In the genomic region with DNA sequence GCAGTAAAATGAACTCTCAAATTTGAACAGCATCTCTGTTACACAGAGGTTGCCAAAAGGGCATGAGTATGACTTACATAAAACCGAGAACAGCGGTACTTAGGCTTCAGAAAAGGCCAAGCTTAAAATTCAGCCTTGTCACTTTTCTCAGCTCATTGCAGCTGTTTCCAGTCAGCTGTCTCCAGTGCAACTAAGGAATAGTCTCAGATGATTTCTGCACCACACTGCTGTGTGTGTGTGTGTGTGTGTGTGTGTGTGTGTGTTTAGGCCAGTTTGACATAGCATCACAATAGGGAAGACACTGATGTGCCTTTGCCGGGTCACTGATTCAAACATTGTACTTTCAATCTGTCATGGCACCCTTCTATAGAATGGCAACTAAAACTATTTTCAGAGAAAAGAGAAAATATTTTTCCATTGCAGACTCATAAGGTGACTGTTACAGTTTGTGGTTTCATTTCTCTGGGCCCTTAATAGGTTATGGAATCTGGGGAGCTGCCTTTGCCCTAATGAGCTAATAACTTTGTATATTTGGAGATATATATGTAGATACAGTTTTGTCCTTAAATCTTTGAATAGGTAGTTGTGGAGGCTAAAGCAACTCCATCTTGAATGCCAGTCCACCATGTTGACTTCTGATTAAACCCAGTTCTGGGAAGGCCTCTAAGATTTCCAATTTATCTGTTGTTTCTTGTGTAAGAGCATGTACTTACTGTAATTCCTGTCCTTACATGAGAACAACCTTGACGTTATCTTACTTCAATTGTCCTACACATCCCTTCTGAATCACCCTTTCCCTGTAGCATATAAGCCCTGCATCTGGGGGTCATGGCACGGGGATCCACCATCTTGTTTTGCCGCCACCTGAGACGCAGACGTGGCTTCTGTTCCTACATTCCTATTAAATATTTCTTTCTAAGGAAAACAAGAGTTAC, we compare ENCODE assay signal across 1 cellular context.
TF ChIP-seq lines count a peak whose summit lies in the region.

No MANE protein-coding gene starts in this region.

TF ChIP-seq in SK-N-SH, 30 proteins besides CTCF, POLR2A, EP300 and RAD21:
- no peak for TF ChIP-seq TAF1 (IDR thresholded peaks at IDR 0.05; ENCODE audit: borderline replicate concordance, low read depth, low read length)
- no peak for TF ChIP-seq RFX5 (IDR thresholded peaks at IDR 0.05; ENCODE audit: low read length)
- no peak for TF ChIP-seq MEF2A (IDR thresholded peaks at IDR 0.05; ENCODE audit: borderline replicate concordance, low read depth)
- TF ChIP-seq, protein P1, sequence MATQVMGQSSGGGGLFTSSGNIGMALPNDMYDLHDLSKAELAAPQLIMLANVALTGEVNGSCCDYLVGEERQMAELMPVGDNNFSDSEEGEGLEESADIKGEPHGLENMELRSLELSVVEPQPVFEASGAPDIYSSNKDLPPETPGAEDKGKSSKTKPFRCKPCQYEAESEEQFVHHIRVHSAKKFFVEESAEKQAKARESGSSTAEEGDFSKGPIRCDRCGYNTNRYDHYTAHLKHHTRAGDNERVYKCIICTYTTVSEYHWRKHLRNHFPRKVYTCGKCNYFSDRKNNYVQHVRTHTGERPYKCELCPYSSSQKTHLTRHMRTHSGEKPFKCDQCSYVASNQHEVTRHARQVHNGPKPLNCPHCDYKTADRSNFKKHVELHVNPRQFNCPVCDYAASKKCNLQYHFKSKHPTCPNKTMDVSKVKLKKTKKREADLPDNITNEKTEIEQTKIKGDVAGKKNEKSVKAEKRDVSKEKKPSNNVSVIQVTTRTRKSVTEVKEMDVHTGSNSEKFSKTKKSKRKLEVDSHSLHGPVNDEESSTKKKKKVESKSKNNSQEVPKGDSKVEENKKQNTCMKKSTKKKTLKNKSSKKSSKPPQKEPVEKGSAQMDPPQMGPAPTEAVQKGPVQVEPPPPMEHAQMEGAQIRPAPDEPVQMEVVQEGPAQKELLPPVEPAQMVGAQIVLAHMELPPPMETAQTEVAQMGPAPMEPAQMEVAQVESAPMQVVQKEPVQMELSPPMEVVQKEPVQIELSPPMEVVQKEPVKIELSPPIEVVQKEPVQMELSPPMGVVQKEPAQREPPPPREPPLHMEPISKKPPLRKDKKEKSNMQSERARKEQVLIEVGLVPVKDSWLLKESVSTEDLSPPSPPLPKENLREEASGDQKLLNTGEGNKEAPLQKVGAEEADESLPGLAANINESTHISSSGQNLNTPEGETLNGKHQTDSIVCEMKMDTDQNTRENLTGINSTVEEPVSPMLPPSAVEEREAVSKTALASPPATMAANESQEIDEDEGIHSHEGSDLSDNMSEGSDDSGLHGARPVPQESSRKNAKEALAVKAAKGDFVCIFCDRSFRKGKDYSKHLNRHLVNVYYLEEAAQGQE (IDR thresholded peaks at IDR 0.05; ENCODE audit: low read depth, low read length): no peak
- no peak for TF ChIP-seq JUND (IDR thresholded peaks at IDR 0.05)
- TF ChIP-seq TCF12 (IDR thresholded peaks at IDR 0.05): no peak
- no peak for TF ChIP-seq CHD2 (IDR thresholded peaks at IDR 0.05; ENCODE audit: low read length, partially characterized antibody)
- TF ChIP-seq POLR2AphosphoS5 (IDR thresholded peaks at IDR 0.05; ENCODE audit: low read depth, low read length): no peak
- TF ChIP-seq RCOR1 (IDR thresholded peaks at IDR 0.05; ENCODE audit: low read length): no peak
- TF ChIP-seq, protein P2, sequence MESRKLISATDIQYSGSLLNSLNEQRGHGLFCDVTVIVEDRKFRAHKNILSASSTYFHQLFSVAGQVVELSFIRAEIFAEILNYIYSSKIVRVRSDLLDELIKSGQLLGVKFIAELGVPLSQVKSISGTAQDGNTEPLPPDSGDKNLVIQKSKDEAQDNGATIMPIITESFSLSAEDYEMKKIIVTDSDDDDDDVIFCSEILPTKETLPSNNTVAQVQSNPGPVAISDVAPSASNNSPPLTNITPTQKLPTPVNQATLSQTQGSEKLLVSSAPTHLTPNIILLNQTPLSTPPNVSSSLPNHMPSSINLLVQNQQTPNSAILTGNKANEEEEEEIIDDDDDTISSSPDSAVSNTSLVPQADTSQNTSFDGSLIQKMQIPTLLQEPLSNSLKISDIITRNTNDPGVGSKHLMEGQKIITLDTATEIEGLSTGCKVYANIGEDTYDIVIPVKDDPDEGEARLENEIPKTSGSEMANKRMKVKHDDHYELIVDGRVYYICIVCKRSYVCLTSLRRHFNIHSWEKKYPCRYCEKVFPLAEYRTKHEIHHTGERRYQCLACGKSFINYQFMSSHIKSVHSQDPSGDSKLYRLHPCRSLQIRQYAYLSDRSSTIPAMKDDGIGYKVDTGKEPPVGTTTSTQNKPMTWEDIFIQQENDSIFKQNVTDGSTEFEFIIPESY (IDR thresholded peaks at IDR 0.05; ENCODE audit: borderline replicate concordance, low read depth): no peak
- TF ChIP-seq YY1 (IDR thresholded peaks at IDR 0.05; ENCODE audit: low read depth): no peak
- TF ChIP-seq FOSL2 (IDR thresholded peaks at IDR 0.05; ENCODE audit: borderline replicate concordance, low read depth): no peak
